In genomic region chr15:69415381-69415780, GRCh38 we compare ENCODE assay signal across 10 cellular contexts. TPM values are rescaled to one million over a fixed set of nuclear protein-coding genes. Genes with fewer than 3 reads are reported as not detected.
DNase-seq lines count a peak whose midpoint lies in the region; ATAC-seq and TF ChIP-seq lines count a peak whose summit lies in the region.
"Had no signal": no experiment of that assay in that cellular context is flagged by ENCODE, and none has a peak within 500 bp of the region (broad histone marks: within the 10 kb centered on the region; RNA-seq: fewer than 3 reads in every experiment).

No MANE protein-coding gene starts in this region.

- peaks cover 13% of the 10 kb centered on the region for H3K4me1 Mint-ChIP-seq in MCF 10A (ENCODE audit: insufficient read depth, unreplicated experiment)
- H3K4me1 Mint-ChIP-seq in nephron progenitor cell = peaks cover 28% of the 10 kb centered on the region

- no peak overlapping the region for H3K4me3 ChIP-seq in gastroesophageal sphincter

- H3K4me1 ChIP-seq in ES-I3 (ENCODE audit: insufficient read depth, low read length) = no peaks in the 10 kb centered on the region
- peaks cover 0 to 19% (median 0%) of the 10 kb centered on the region in 3 donors for H3K4me1 ChIP-seq in gastroesophageal sphincter
- H3K4me1 ChIP-seq: parathyroid adenoma had no signal

- peak; percentile 22 for DNase-seq in NAMALWA (ENCODE audit: low spot score)
- DNase-seq in MCF 10A (ENCODE audit: unreplicated experiment) = no peak
- DNase-seq in nephron progenitor cell = no peak
- no peak for DNase-seq in islet precursor cell
- DNase-seq in HT-29 (ENCODE audit: low spot score) = no peak
- no peak for DNase-seq in G401 (ENCODE audit: low spot score)

- in situ Hi-C loops in G401 (cut with HindIII; ENCODE audit: low sequenced_read_pairs) = no loop called here

- CTCF ChIA-PET in MCF 10A (lab: Yijun Ruan, JAX) = no interaction called here

- H3K9ac ChIP-seq in ES-I3 (ENCODE audit: low read depth, low read length) = peak overlapping the region; percentile 99
- H3K9ac ChIP-seq: parathyroid adenoma had no signal

- H3K27me3 ChIP-seq in gastroesophageal sphincter = no peaks in the 10 kb centered on the region

- no peak overlapping the region for H3K27ac ChIP-seq in gastroesophageal sphincter
- H3K27ac ChIP-seq: parathyroid adenoma had no signal

- TF ChIP-seq EP300 in gastroesophageal sphincter (IDR thresholded peaks at IDR 0.05) = no peak

- peak overlapping the region; percentile 80 for H3K4me3 Mint-ChIP-seq in MCF 10A (ENCODE audit: unreplicated experiment)
- peak overlapping the region; percentile 96 for H3K4me3 Mint-ChIP-seq in nephron progenitor cell

- ATAC-seq in gastroesophageal sphincter = no peak

- peaks cover 12% of the 10 kb centered on the region for H3K36me3 ChIP-seq in ES-I3 (ENCODE audit: insufficient read depth, low read length)
- no peaks in the 10 kb centered on the region for H3K36me3 ChIP-seq in gastroesophageal sphincter

- H3K27me3 Mint-ChIP-seq in MCF 10A (ENCODE audit: insufficient read depth, unreplicated experiment) (no peaks in the 10 kb centered on the region), nephron progenitor cell (ENCODE audit: low read depth, poor library complexity) (peaks cover 4% of the 10 kb centered on the region)
- H3K27me3 Mint-ChIP-seq: dendritic cell treated with granulocyte-macrophage colony-stimulating factor and Interleukin-4, amounts not matched to agents 40 ng/mL and 50 ng/mL, for 4 days had no signal

- POLR2A ChIA-PET in MCF 10A (lab: Yijun Ruan, JAX) = interaction anchor here (0.7 to 5.8 kb wide), 14 partner anchors 9 to 1126 kb away, joined by 3 to 132 read pairs (median 4); partner anchors contain the start of genes GLCE, RPLP1 and TLE3

- no peak for TF ChIP-seq POLR2A in gastroesophageal sphincter (IDR thresholded peaks at IDR 0.05)

- TF ChIP-seq CTCF in MCF 10A (IDR thresholded peaks at IDR 0.05; ENCODE audit: unreplicated experiment) (no peak), nephron progenitor cell (IDR thresholded peaks at IDR 0.05) (no peak), gastroesophageal sphincter (IDR thresholded peaks at IDR 0.05) (no peak)

- WGBS in gastroesophageal sphincter (ENCODE audit: low coverage in 1 of 2), 2 donors = 61 to 65% methylated on average over 3 of the region's 3 CpGs

- BruUV-seq in MCF 10A (replicated peaks; lab: Mats Ljungman, UMichigan) = TSS peak; percentile 68

- H3K9me3 Mint-ChIP-seq in MCF 10A (ENCODE audit: unreplicated experiment) (no peaks in the 10 kb centered on the region), nephron progenitor cell (no peaks in the 10 kb centered on the region)
- H3K9me3 Mint-ChIP-seq: dendritic cell treated with granulocyte-macrophage colony-stimulating factor and Interleukin-4, amounts not matched to agents 40 ng/mL and 50 ng/mL, for 4 days had no signal

- H3K36me3 Mint-ChIP-seq in MCF 10A (ENCODE audit: insufficient read depth, unreplicated experiment) (peaks cover 6% of the 10 kb centered on the region), nephron progenitor cell (ENCODE audit: low read depth) (peaks cover 22% of the 10 kb centered on the region)

- peak overlapping the region; percentile 88 for H3K27ac Mint-ChIP-seq in MCF 10A (ENCODE audit: low read depth, unreplicated experiment)
- H3K27ac Mint-ChIP-seq in nephron progenitor cell = no peak overlapping the region
- H3K27ac Mint-ChIP-seq: dendritic cell treated with granulocyte-macrophage colony-stimulating factor and Interleukin-4, amounts not matched to agents 40 ng/mL and 50 ng/mL, for 4 days had no signal

- H3K9me3 ChIP-seq in ES-I3 (ENCODE audit: control insufficient read depth, insufficient read depth, low read length) (no peaks in the 10 kb centered on the region), gastroesophageal sphincter (no peaks in the 10 kb centered on the region)

- intact Hi-C loops in MCF 10A (cut with micrococcal nuclease) = loop anchor here (2.0 kb wide), 1 partner anchor 37 kb away; the partner anchor contains the start of gene RPLP1

RNA-seq across cellular contexts. Expression of gene KIF23, which starts 1.2 kb away (rescaled TPM):
- 30.3 and 50.2 TPM in 2 replicates for total RNA-seq in MCF 10A (2022)
- total RNA-seq in gastroesophageal sphincter = 1 to 10 TPM; 1.1 to 8.6 (median 4.7) TPM
- total RNA-seq in HT-29 (2014; rRNA removed; shearing (Covaris generic)) = 66.8 and 82.2 TPM in 2 replicates
- 24.3 and 46.1 TPM in 2 replicates for total RNA-seq in G401 (2014; rRNA removed; shearing (Covaris generic))

RNA-seq across cellular contexts. Expression of gene RPLP1, which starts 37.2 kb away (rescaled TPM):
- total RNA-seq in MCF 10A (2022) = 2,295 and 2,621 TPM in 2 replicates
- 100 to 1,000 TPM; 337 to 657 (median 426) TPM for total RNA-seq in gastroesophageal sphincter
- total RNA-seq in HT-29 (2014; rRNA removed; shearing (Covaris generic)) = 381 and 410 TPM in 2 replicates
- total RNA-seq in G401 (2014; rRNA removed; shearing (Covaris generic)) = 49.4 and 51.5 TPM in 2 replicates
